Comparison of ENCODE assay signal across 1 cellular context in genomic region chr1:26351591-26352337, GRCh38.
TF ChIP-seq lines count a peak whose summit lies in the region.

No MANE protein-coding gene starts in this region.

TF ChIP-seq in HepG2, 621 proteins besides CTCF, POLR2A, EP300 and RAD21 (continues in another document):
- no peak; the same call in none of the 2 replicates for TF ChIP-seq MLX (CRISPR knock-in tag; IDR thresholded peaks at IDR 0.05)
- peak; percentile 82 for TF ChIP-seq CBX1 (IDR thresholded peaks at IDR 0.05; ENCODE audit: low read depth)
- TF ChIP-seq BRD4 (CRISPR knock-in tag; IDR thresholded peaks at IDR 0.05): no peak; the same call in 1 of the 2 replicates
- no peak for TF ChIP-seq ZNF572 (CRISPR knock-in tag; IDR thresholded peaks at IDR 0.05)
- peak; percentile 19 for TF ChIP-seq BHLHE40 (IDR thresholded peaks at IDR 0.05; ENCODE audit: low read length)
- no peak; the same call in 1 of the 2 replicates for TF ChIP-seq TFAP4 (IDR thresholded peaks at IDR 0.05; ENCODE audit: borderline replicate concordance, low read depth)
- no peak for TF ChIP-seq PITX1 (CRISPR knock-in tag; IDR thresholded peaks at IDR 0.05)
- TF ChIP-seq PTBP1 (IDR thresholded peaks at IDR 0.05; ENCODE audit: low read depth, low read length, poor library complexity, severe bottlenecking): no peak
- TF ChIP-seq CHD4 (IDR thresholded peaks at IDR 0.05; ENCODE audit: borderline replicate concordance, low read length): peak; percentile 71; the same call in 1 of the 2 replicates
- TF ChIP-seq ZNF354B (CRISPR knock-in tag; IDR thresholded peaks at IDR 0.05): no peak
- no peak for TF ChIP-seq BRF2 (CRISPR knock-in tag; IDR thresholded peaks at IDR 0.05)
- no peak for TF ChIP-seq MZF1 (CRISPR knock-in tag; IDR thresholded peaks at IDR 0.05; ENCODE audit: borderline replicate concordance)
- no peak for TF ChIP-seq HNRNPK (IDR thresholded peaks at IDR 0.05; ENCODE audit: low read depth, low read length, poor library complexity, severe bottlenecking)
- TF ChIP-seq KDM6A (CRISPR knock-in tag; IDR thresholded peaks at IDR 0.05; ENCODE audit: low read depth): peak; percentile 28; the same call in 1 of the 2 replicates
- TF ChIP-seq ZNF510 (CRISPR knock-in tag; IDR thresholded peaks at IDR 0.05; ENCODE audit: low read depth): no peak
- no peak for TF ChIP-seq ZNF556 (CRISPR knock-in tag; IDR thresholded peaks at IDR 0.05; ENCODE audit: borderline replicate concordance)
- TF ChIP-seq ZBTB20 (CRISPR knock-in tag; IDR thresholded peaks at IDR 0.05; ENCODE audit: borderline replicate concordance, low read depth): peak; percentile 78; the same call in 1 of the 2 replicates
- TF ChIP-seq JDP2 (CRISPR knock-in tag; IDR thresholded peaks at IDR 0.05; ENCODE audit: borderline replicate concordance): no peak
- peak; percentile 29; the same call in 1 of the 2 replicates for TF ChIP-seq SP5 (CRISPR knock-in tag; IDR thresholded peaks at IDR 0.05; ENCODE audit: borderline replicate concordance, low read depth)
- no peak for TF ChIP-seq ZNF891 (CRISPR knock-in tag; IDR thresholded peaks at IDR 0.05)
- peak; percentile 66; the same call in 1 of the 2 replicates for TF ChIP-seq ZBTB10 (CRISPR knock-in tag; IDR thresholded peaks at IDR 0.05; ENCODE audit: borderline replicate concordance)
- TF ChIP-seq ZNF616 (CRISPR knock-in tag; IDR thresholded peaks at IDR 0.05; ENCODE audit: low read depth): peak; percentile 32; the same call in 1 of the 2 replicates
- TF ChIP-seq ZNF781 (CRISPR knock-in tag; IDR thresholded peaks at IDR 0.05; ENCODE audit: borderline replicate concordance, not compliant biosample characterization): no peak
- TF ChIP-seq HOXD1 (CRISPR knock-in tag; IDR thresholded peaks at IDR 0.05): no peak
- TF ChIP-seq HMGA1 (CRISPR knock-in tag; conservative IDR thresholded peaks at IDR 0.05): no peak
- no peak for TF ChIP-seq ZHX1 (CRISPR knock-in tag; IDR thresholded peaks at IDR 0.05; ENCODE audit: low read depth)
- peak; percentile 69 for TF ChIP-seq NFYB (CRISPR knock-in tag; IDR thresholded peaks at IDR 0.05)
- TF ChIP-seq NR2F1 (CRISPR knock-in tag; IDR thresholded peaks at IDR 0.05): peak; percentile 70 to 94
- TF ChIP-seq MTF1 (CRISPR knock-in tag; IDR thresholded peaks at IDR 0.05): no peak
- TF ChIP-seq HMG20A (CRISPR knock-in tag; IDR thresholded peaks at IDR 0.05; ENCODE audit: borderline replicate concordance): 0 out of 2 replicates have a peak, but pooled peaks have one; percentile 28
- no peak for TF ChIP-seq ZNF275 (CRISPR knock-in tag; IDR thresholded peaks at IDR 0.05; ENCODE audit: borderline replicate concordance)
- TF ChIP-seq PRMT3 (CRISPR knock-in tag; IDR thresholded peaks at IDR 0.05; ENCODE audit: borderline replicate concordance, low read depth): 0 out of 2 replicates have a peak, but pooled peaks have one; percentile 52
- TF ChIP-seq THRA (CRISPR knock-in tag; IDR thresholded peaks at IDR 0.05; ENCODE audit: borderline replicate concordance): peak; percentile 43; the same call in 1 of the 2 replicates
- TF ChIP-seq FLYWCH1 (CRISPR knock-in tag; IDR thresholded peaks at IDR 0.05): no peak
- no peak for TF ChIP-seq SMYD3 (CRISPR knock-in tag; IDR thresholded peaks at IDR 0.05)
- no peak for TF ChIP-seq ZFAT (CRISPR knock-in tag; conservative IDR thresholded peaks at IDR 0.05)
- TF ChIP-seq MEF2D (CRISPR knock-in tag; IDR thresholded peaks at IDR 0.05): peak; percentile 14; the same call in 1 of the 2 replicates
- TF ChIP-seq JUND (CRISPR knock-in tag; IDR thresholded peaks at IDR 0.05): peak; percentile 96
- TF ChIP-seq ZNF160 (CRISPR knock-in tag; IDR thresholded peaks at IDR 0.05): no peak
- TF ChIP-seq TBX3 (IDR thresholded peaks at IDR 0.05; ENCODE audit: borderline replicate concordance): no peak
- TF ChIP-seq ZNF350 (CRISPR knock-in tag; IDR thresholded peaks at IDR 0.05; ENCODE audit: borderline replicate concordance, low read depth): no peak
- TF ChIP-seq BORCS8-MEF2B (CRISPR knock-in tag; IDR thresholded peaks at IDR 0.05): no peak
- no peak for TF ChIP-seq HBP1 (CRISPR knock-in tag; IDR thresholded peaks at IDR 0.05; ENCODE audit: low read depth)
- TF ChIP-seq ZNF775 (CRISPR knock-in tag; IDR thresholded peaks at IDR 0.05; ENCODE audit: borderline replicate concordance): no peak
- peak; percentile 88 for TF ChIP-seq RXRA (CRISPR knock-in tag; IDR thresholded peaks at IDR 0.05)
- 0 out of 2 replicates have a peak, but pooled peaks have one; percentile 10 for TF ChIP-seq ZMAT3 (CRISPR knock-in tag; conservative IDR thresholded peaks at IDR 0.05)
- TF ChIP-seq ATF7-NPFF (CRISPR knock-in tag; IDR thresholded peaks at IDR 0.05; ENCODE audit: low read depth): peak; percentile 48; the same call in 1 of the 2 replicates
- peak; percentile 51 for TF ChIP-seq PATZ1 (CRISPR knock-in tag; IDR thresholded peaks at IDR 0.05)
- no peak for TF ChIP-seq TOPORS (CRISPR knock-in tag; IDR thresholded peaks at IDR 0.05)
- 0 out of 2 replicates have a peak, but pooled peaks have one; percentile 8 for TF ChIP-seq FOXP4 (CRISPR knock-in tag; IDR thresholded peaks at IDR 0.05)
- TF ChIP-seq ZNF20 (CRISPR knock-in tag; IDR thresholded peaks at IDR 0.05): no peak
